8 cellular contexts compared by ENCODE assay signal in genomic region chr19:14686411-14686810, GRCh38. TPM values are rescaled to one million over a fixed set of nuclear protein-coding genes. Genes with fewer than 3 reads are reported as not detected.
DNase-seq lines count a peak whose midpoint lies in the region; ATAC-seq and TF ChIP-seq lines count a peak whose summit lies in the region.

No MANE protein-coding gene starts in this region.

- no peaks in the 10 kb centered on the region for H3K36me3 ChIP-seq in kidney epithelial cell (ENCODE audit: control insufficient read depth, insufficient read depth, low read length)

- ATAC-seq in HG02763 (IDR thresholded peaks at IDR 0.05; ENCODE audit: unreplicated experiment) (no peak), HG03095 (IDR thresholded peaks at IDR 0.05; ENCODE audit: unreplicated experiment) (no peak)

- DNase-seq in ELR (ENCODE audit: low read depth): peak; percentile 51
- DNase-seq in LNCaP clone FGC (ENCODE audit: low read depth): no peak
- DNase-seq in kidney epithelial cell (ENCODE audit: low read depth): no peak
- no peak for DNase-seq in COLO829 (ENCODE audit: low spot score)
- no peak for DNase-seq in activated CD4-positive, CD25-positive, alpha-beta regulatory T cell (lab: John Stamatoyannopoulos, UW)

- H3K4me3 ChIP-seq in LNCaP clone FGC (ENCODE audit: low read depth, low read length) (no peak overlapping the region), WI38 (ENCODE audit: low read depth, low read length) (no peak overlapping the region), kidney epithelial cell (ENCODE audit: low read depth, low read length) (no peak overlapping the region)

- peak; percentile 21; the same call in 1 of the 2 replicates for TF ChIP-seq CTCF in LNCaP clone FGC (IDR thresholded peaks at IDR 0.05; ENCODE audit: control insufficient read depth, extremely low read depth, insufficient read depth)
- peak; percentile 14; the same call in 1 of the 2 replicates for TF ChIP-seq CTCF in WI38 (IDR thresholded peaks at IDR 0.05; ENCODE audit: low read depth, low read length)
- TF ChIP-seq CTCF in kidney epithelial cell (IDR thresholded peaks at IDR 0.05; ENCODE audit: insufficient read depth, low read length, poor library complexity, severe bottlenecking): peak; percentile 23

- H3K27me3 ChIP-seq in kidney epithelial cell (ENCODE audit: control insufficient read depth, insufficient read depth, low read length): no peaks in the 10 kb centered on the region

RNA-seq across cellular contexts. Expression of gene ZNF333, which starts 3.4 kb away (rescaled TPM):
- total RNA-seq in kidney epithelial cell: 9.0 and 14.5 TPM in 2 replicates

RNA-seq across cellular contexts. Expression of gene ADGRE3, which starts 11.8 kb away (rescaled TPM):
- total RNA-seq in kidney epithelial cell: not detected in 2 replicates
